20 cellular contexts compared by ENCODE assay signal in genomic region chr2:65044097-65044735, GRCh38.
"Had no signal": no experiment of that assay in that cellular context is flagged by ENCODE, and none has a peak within 500 bp of the region (broad histone marks: within the 10 kb centered on the region; RNA-seq: fewer than 3 reads in every experiment).

No MANE protein-coding gene starts in this region.

- H3K27me3 ChIP-seq: neural progenitor cell, sigmoid colon, upper lobe of right lung had no signal

- H3K4me1 ChIP-seq: lower lobe of right lung had no signal

- ATAC-seq: activated CD4-positive, CD25-positive, alpha-beta regulatory T cell treated with anti-CD3 and anti-CD28 coated beads, Interleukin-2, amount 50 U/mL, for 24 hours; lower lobe of right lung; naive thymus-derived CD8-positive, alpha-beta T cell; stimulated activated naive B cell treated with anti-CD40 and anti-IgM and Interleukin-4, amounts not matched to agents 10 μg/mL and 1 μg/mL and 100 μg/mL, for 72 hours; upper lobe of right lung had no signal

- H3K27ac ChIP-seq: lower lobe of right lung, neural progenitor cell, sigmoid colon, upper lobe of right lung had no signal

- DNase-seq: activated CD4-positive, alpha-beta memory T cell treated with anti-CD3 and anti-CD28 coated beads, Interleukin-2, amount 10 ng/mL, durations not matched to agents 7 days and 5 days; activated CD4-positive, alpha-beta T cell treated with anti-CD3 and anti-CD28 coated beads, Interleukin-2, amount 10 ng/mL, durations not matched to agents 24 days and 14 days; activated effector memory CD4-positive, alpha-beta T cell treated with anti-CD3 and anti-CD28 coated beads, Interleukin-2, amount 50 U/mL, for 16 hours; activated naive CD4-positive, alpha-beta T cell treated with anti-CD3 and anti-CD28 coated beads, Interleukin-2, amount 10 ng/mL, durations not matched to agents 7 days and 5 days; activated T-cell treated with anti-CD3 and anti-CD28 coated beads for 4 hours; amygdala; cerebellar nuclear complex; cortex of kidney; kidney; lower lobe of right lung; naive thymus-derived CD8-positive, alpha-beta T cell; posterior cingulate gyrus; sigmoid colon; stimulated activated CD4-positive, alpha-beta T cell treated with anti-CD3 and anti-CD28 coated beads, Interleukin-15, amount 100 ng/mL, for 24 hours; stimulated activated naive B cell treated with anti-CD40 and anti-IgM and Interleukin-4, amounts not matched to agents 10 μg/mL and 1 μg/mL and 100 μg/mL, for 72 hours; upper lobe of right lung had no signal

- H3K4me3 Mint-ChIP-seq: activated CD4-positive, alpha-beta memory T cell treated with anti-CD3 and anti-CD28 coated beads, Interleukin-2, amount 10 ng/mL, durations not matched to agents 7 days and 5 days; activated CD4-positive, alpha-beta T cell treated with anti-CD3 and anti-CD28 coated beads, Interleukin-2, amount 10 ng/mL, durations not matched to agents 24 days and 14 days; activated naive CD4-positive, alpha-beta T cell treated with anti-CD3 and anti-CD28 coated beads, Interleukin-2, amount 10 ng/mL, durations not matched to agents 7 days and 5 days; naive thymus-derived CD8-positive, alpha-beta T cell; neural progenitor cell; stimulated activated naive B cell treated with anti-CD40 and anti-IgM and Interleukin-4, amounts not matched to agents 10 μg/mL and 1 μg/mL and 100 μg/mL, for 72 hours had no signal

- H3K36me3 ChIP-seq: lower lobe of right lung, neural progenitor cell, sigmoid colon, upper lobe of right lung had no signal

- H3K27ac Mint-ChIP-seq: activated CD4-positive, alpha-beta memory T cell treated with anti-CD3 and anti-CD28 coated beads, Interleukin-2, amount 10 ng/mL, durations not matched to agents 7 days and 5 days; activated naive CD4-positive, alpha-beta T cell treated with anti-CD3 and anti-CD28 coated beads, Interleukin-2, amount 10 ng/mL, durations not matched to agents 7 days and 5 days; neural progenitor cell; stimulated activated naive B cell treated with anti-CD40 and anti-IgM and Interleukin-4, amounts not matched to agents 10 μg/mL and 1 μg/mL and 100 μg/mL, for 72 hours had no signal

- H3K27me3 Mint-ChIP-seq: activated CD4-positive, alpha-beta memory T cell treated with anti-CD3 and anti-CD28 coated beads, Interleukin-2, amount 10 ng/mL, durations not matched to agents 7 days and 5 days; naive thymus-derived CD8-positive, alpha-beta T cell; stimulated activated naive B cell treated with anti-CD40 and anti-IgM and Interleukin-4, amounts not matched to agents 10 μg/mL and 1 μg/mL and 100 μg/mL, for 72 hours had no signal

- H3K4me3 ChIP-seq: lower lobe of right lung, neural progenitor cell, sigmoid colon, smooth muscle cell, upper lobe of right lung had no signal

- FAIRE-seq: bronchial epithelial cell, kidney had no signal
